In the genomic region with DNA sequence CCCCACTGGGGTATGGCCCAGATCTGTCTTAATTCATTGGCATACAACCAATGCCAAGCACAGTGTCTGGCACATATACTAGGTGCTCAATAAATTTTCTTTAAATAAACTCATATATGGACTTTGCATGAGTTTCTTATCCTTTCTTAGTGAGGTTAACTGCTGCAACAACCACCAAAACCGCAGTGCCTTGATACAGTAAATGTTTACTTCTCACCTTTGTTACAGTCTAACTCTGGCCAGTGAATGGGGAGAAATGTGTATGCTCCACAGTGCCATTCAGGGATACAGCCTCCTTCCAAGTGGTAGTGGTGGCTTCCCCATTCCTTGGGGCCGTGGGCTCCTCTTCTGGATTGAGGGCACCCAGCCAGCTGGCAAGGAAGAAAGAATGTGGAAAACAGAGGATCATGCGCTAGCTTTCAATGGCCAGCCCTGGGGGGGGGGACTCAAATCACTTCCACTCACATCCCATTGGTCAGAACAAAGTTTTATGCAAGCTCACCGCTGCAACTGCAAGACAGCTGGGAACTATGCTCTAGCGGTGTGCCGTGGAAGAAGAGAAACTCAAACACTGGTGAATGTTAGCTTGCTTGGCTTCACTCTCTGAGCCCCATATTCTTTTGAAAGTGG, we compare ENCODE assay signal across 1 cellular context.
TF ChIP-seq lines count a peak whose summit lies in the region.

No MANE protein-coding gene starts in this region.

TF ChIP-seq in K562, 482 proteins besides CTCF, POLR2A, EP300 and RAD21:
- TF ChIP-seq ZNF408 (CRISPR knock-in tag; IDR thresholded peaks at IDR 0.05; ENCODE audit: low read depth): no peak
- no peak for TF ChIP-seq MEF2D (tag; conservative IDR thresholded peaks at IDR 0.05; ENCODE audit: low read depth)
- peak; percentile 72 for TF ChIP-seq NFYB (IDR thresholded peaks at IDR 0.05; ENCODE audit: extremely low read depth, insufficient read length)
- no peak for TF ChIP-seq RBM25 (IDR thresholded peaks at IDR 0.05; ENCODE audit: low read depth, low read length, severe bottlenecking)
- TF ChIP-seq MED1 (CRISPR knock-in tag; IDR thresholded peaks at IDR 0.05; ENCODE audit: borderline replicate concordance): no peak
- TF ChIP-seq, protein P1, sequence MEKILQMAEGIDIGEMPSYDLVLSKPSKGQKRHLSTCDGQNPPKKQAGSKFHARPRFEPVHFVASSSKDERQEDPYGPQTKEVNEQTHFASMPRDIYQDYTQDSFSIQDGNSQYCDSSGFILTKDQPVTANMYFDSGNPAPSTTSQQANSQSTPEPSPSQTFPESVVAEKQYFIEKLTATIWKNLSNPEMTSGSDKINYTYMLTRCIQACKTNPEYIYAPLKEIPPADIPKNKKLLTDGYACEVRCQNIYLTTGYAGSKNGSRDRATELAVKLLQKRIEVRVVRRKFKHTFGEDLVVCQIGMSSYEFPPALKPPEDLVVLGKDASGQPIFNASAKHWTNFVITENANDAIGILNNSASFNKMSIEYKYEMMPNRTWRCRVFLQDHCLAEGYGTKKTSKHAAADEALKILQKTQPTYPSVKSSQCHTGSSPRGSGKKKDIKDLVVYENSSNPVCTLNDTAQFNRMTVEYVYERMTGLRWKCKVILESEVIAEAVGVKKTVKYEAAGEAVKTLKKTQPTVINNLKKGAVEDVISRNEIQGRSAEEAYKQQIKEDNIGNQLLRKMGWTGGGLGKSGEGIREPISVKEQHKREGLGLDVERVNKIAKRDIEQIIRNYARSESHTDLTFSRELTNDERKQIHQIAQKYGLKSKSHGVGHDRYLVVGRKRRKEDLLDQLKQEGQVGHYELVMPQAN (IDR thresholded peaks at IDR 0.05; ENCODE audit: borderline replicate concordance): no peak
- TF ChIP-seq, protein P2, sequence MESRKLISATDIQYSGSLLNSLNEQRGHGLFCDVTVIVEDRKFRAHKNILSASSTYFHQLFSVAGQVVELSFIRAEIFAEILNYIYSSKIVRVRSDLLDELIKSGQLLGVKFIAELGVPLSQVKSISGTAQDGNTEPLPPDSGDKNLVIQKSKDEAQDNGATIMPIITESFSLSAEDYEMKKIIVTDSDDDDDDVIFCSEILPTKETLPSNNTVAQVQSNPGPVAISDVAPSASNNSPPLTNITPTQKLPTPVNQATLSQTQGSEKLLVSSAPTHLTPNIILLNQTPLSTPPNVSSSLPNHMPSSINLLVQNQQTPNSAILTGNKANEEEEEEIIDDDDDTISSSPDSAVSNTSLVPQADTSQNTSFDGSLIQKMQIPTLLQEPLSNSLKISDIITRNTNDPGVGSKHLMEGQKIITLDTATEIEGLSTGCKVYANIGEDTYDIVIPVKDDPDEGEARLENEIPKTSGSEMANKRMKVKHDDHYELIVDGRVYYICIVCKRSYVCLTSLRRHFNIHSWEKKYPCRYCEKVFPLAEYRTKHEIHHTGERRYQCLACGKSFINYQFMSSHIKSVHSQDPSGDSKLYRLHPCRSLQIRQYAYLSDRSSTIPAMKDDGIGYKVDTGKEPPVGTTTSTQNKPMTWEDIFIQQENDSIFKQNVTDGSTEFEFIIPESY (CRISPR knock-in tag; IDR thresholded peaks at IDR 0.05): 0 out of 2 replicates have a peak, but pooled peaks have one; percentile 45
- TF ChIP-seq, protein P3, sequence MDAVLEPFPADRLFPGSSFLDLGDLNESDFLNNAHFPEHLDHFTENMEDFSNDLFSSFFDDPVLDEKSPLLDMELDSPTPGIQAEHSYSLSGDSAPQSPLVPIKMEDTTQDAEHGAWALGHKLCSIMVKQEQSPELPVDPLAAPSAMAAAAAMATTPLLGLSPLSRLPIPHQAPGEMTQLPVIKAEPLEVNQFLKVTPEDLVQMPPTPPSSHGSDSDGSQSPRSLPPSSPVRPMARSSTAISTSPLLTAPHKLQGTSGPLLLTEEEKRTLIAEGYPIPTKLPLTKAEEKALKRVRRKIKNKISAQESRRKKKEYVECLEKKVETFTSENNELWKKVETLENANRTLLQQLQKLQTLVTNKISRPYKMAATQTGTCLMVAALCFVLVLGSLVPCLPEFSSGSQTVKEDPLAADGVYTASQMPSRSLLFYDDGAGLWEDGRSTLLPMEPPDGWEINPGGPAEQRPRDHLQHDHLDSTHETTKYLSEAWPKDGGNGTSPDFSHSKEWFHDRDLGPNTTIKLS (IDR thresholded peaks at IDR 0.05; ENCODE audit: borderline replicate concordance, low read depth): no peak
- no peak for TF ChIP-seq NR2C2 (CRISPR knock-in tag; IDR thresholded peaks at IDR 0.05)
- TF ChIP-seq NR2C2 (tag; IDR thresholded peaks at IDR 0.05): no peak
- no peak for TF ChIP-seq TGIF2 (CRISPR knock-in tag; IDR thresholded peaks at IDR 0.05)
TF ChIP-seq in K562: peak in this region for 2.
